ENCODE assay signal across 8 cellular contexts in the genomic region with DNA sequence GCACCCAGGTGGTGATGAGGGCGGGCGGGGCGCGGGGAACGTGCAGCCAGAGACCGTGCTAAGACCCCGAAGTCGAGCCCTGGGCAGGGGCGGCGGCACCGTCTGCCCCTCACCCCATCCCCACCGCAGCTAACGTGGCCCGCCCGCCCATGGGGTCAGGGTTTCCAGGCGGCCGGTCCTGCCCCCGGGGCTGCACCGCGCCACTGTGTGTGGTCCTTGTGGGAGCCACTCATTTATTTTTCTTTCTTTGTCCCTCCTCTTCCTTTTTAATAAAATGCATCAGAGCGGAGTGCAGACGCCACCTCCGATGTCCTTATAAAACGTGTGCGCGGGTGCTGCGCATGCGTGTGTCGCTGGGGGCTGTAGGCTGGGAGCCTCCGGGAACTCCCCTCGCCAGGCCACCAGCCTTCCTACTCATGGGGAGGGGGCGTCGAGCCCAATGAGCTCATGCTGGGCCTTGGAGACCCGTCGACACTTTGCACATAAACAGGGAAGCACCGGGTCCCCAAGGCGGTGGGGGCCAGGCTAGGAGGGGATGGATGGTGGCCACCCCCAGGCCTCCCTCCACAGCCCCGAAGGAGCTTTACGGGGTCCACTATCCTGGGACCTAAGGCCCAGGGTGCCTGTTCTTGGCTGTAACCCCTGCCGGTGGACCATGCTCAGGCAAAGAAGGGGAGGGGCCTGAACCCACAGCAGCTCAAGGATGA. TPM values are rescaled to one million over a fixed set of nuclear protein-coding genes. Genes with fewer than 3 reads are reported as not detected.
A peak's percentile ranks its signal among the peaks of the same experiment; 100 is the strongest.
DNase-seq lines count a peak whose midpoint lies in the region; ATAC-seq and FAIRE-seq lines count a peak whose summit lies in the region.

No MANE protein-coding gene starts in this region.

- no CpG with 5 or more reads among the region's 40 CpGs for WGBS in trophoblast cell (ENCODE audit: extremely low coverage, insufficient coverage, insufficient read length)

- H3K4me3 ChIP-seq in CD4-positive, alpha-beta memory T cell (ENCODE audit: low read length in 2 of 2): peak overlapping the region in 1 of 2 donors; percentile 31
- no peak overlapping the region for H3K4me3 ChIP-seq in trophoblast cell (ENCODE audit: low read depth, low read length)

- intact Hi-C loops in CD4-positive, alpha-beta memory T cell (cut with micrococcal nuclease): loop anchor here (1.0 to 5.0 kb wide), 2 partner anchors 101 to 126 kb away; no protein-coding TSS in a partner anchor
- intact Hi-C loops in Right ventricle myocardium superior (cut with DNase I): no loop called here

- no peak overlapping the region for H2BK12ac ChIP-seq in trophoblast cell (ENCODE audit: low read length)

- H3K4me1 ChIP-seq in CD4-positive, alpha-beta memory T cell (ENCODE audit: insufficient read depth, low read length): peaks cover 54% of the 10 kb centered on the region
- H3K4me1 ChIP-seq in trophoblast cell (ENCODE audit: control insufficient read depth in 1 of 2, insufficient read depth in 2 of 2, low read length in 2 of 2): peaks cover 29 to 36% of the 10 kb centered on the region in 2 experiments

- no peak for FAIRE-seq in urothelium cell line (lab: Jason Lieb, UNC)

- H3K36me3 Mint-ChIP-seq in CD4-positive, alpha-beta memory T cell: no peaks in the 10 kb centered on the region
- H3K36me3 Mint-ChIP-seq in activated CD8-positive, alpha-beta memory T cell treated with anti-CD3 and anti-CD28 coated beads, Interleukin-2, amount 10 ng/mL, durations not matched to agents 7 days and 5 days: no peaks in the 10 kb centered on the region

- no peak overlapping the region for H2AK5ac ChIP-seq in trophoblast cell (ENCODE audit: low read length)

- H3K9ac ChIP-seq in trophoblast cell (ENCODE audit: low read length): no peak overlapping the region

- H3K27ac ChIP-seq in CD4-positive, alpha-beta memory T cell (ENCODE audit: low read depth, low read length): peak overlapping the region; percentile 40
- H3K27ac ChIP-seq in trophoblast cell (ENCODE audit: low read depth, low read length): peak overlapping the region; percentile 30

- peak overlapping the region; percentile 57 for H3K4me2 ChIP-seq in trophoblast cell (ENCODE audit: low read length)

- H2AFZ ChIP-seq in trophoblast cell (ENCODE audit: insufficient read depth, low read length, poor library complexity): no peak overlapping the region

- peaks cover 19% of the 10 kb centered on the region for H3K79me1 ChIP-seq in trophoblast cell (ENCODE audit: low read length)

- no peak overlapping the region for H3K14ac ChIP-seq in trophoblast cell (ENCODE audit: low read length)

- CTCF ChIA-PET in CD4-positive, alpha-beta memory T cell (lab: Charles Lee; ENCODE audit: partially characterized antibody): interaction anchor here (1.6 kb wide), 1 partner anchor 126 kb away, joined by 6 read pairs; no protein-coding TSS in a partner anchor
- CTCF ChIA-PET in activated CD8-positive, alpha-beta memory T cell treated with anti-CD3 and anti-CD28 coated beads, Interleukin-2, amount 10 ng/mL, durations not matched to agents 7 days and 5 days (lab: Charles Lee): no interaction called here

- no peak overlapping the region for H3K23ac ChIP-seq in trophoblast cell (ENCODE audit: low read length)

- H3K27ac Mint-ChIP-seq in CD4-positive, alpha-beta memory T cell: peak overlapping the region; percentile 61 to 95 (median 78)
- H3K27ac Mint-ChIP-seq in activated CD8-positive, alpha-beta memory T cell treated with anti-CD3 and anti-CD28 coated beads, Interleukin-2, amount 10 ng/mL, durations not matched to agents 7 days and 5 days: no peak overlapping the region

- H4K8ac ChIP-seq in trophoblast cell (ENCODE audit: low read depth, low read length): peak overlapping the region; percentile 79

- peak in 3 of 5 donors; percentile 23 to 45 (median 30) for DNase-seq in CD4-positive, alpha-beta memory T cell
- DNase-seq in activated CD8-positive, alpha-beta memory T cell treated with anti-CD3 and anti-CD28 coated beads, Interleukin-2, amount 10 ng/mL, durations not matched to agents 7 days and 5 days: peak; percentile 38
- peak; percentile 87 for DNase-seq in Right ventricle myocardium superior
- no peak for DNase-seq in trophoblast cell
- DNase-seq in urothelium cell line (ENCODE audit: low spot score): no peak
- no peak for DNase-seq in GM19238 (ENCODE audit: insufficient read length, low spot score)
- no peak for DNase-seq in NCI-H1930 (lab: John Stamatoyannopoulos, UW)

- H3K27me3 ChIP-seq in CD4-positive, alpha-beta memory T cell (ENCODE audit: insufficient read depth, low read length): no peaks in the 10 kb centered on the region
- no peaks in the 10 kb centered on the region for H3K27me3 ChIP-seq in trophoblast cell (ENCODE audit: insufficient read depth, low read length)

- ATAC-seq in activated CD8-positive, alpha-beta memory T cell treated with anti-CD3 and anti-CD28 coated beads, Interleukin-2, amount 10 ng/mL, durations not matched to agents 7 days and 5 days: no peak
- ATAC-seq in Right ventricle myocardium superior (ENCODE audit: poor library complexity) (peak; percentile 86), GM21447 (IDR thresholded peaks at IDR 0.05; ENCODE audit: unreplicated experiment) (no peak)

- H3K4me1 Mint-ChIP-seq in CD4-positive, alpha-beta memory T cell: peaks cover 14 to 56% (median 34%) of the 10 kb centered on the region in 4 donors
- H3K4me1 Mint-ChIP-seq in activated CD8-positive, alpha-beta memory T cell treated with anti-CD3 and anti-CD28 coated beads, Interleukin-2, amount 10 ng/mL, durations not matched to agents 7 days and 5 days: peaks cover 10% of the 10 kb centered on the region

- no peaks in the 10 kb centered on the region for H3K27me3 Mint-ChIP-seq in CD4-positive, alpha-beta memory T cell
- no peaks in the 10 kb centered on the region for H3K27me3 Mint-ChIP-seq in activated CD8-positive, alpha-beta memory T cell treated with anti-CD3 and anti-CD28 coated beads, Interleukin-2, amount 10 ng/mL, durations not matched to agents 7 days and 5 days

- no peaks in the 10 kb centered on the region for H3K36me3 ChIP-seq in CD4-positive, alpha-beta memory T cell (ENCODE audit: insufficient read depth, low read length)
- H3K36me3 ChIP-seq in trophoblast cell (ENCODE audit: control insufficient read depth in 1 of 2, insufficient read depth in 2 of 2, low read length in 2 of 2): no peaks in the 10 kb centered on the region

- POLR2A ChIA-PET in CD4-positive, alpha-beta memory T cell (lab: Charles Lee; ENCODE audit: partially characterized antibody): interaction anchor here (0.5 to 5.6 kb wide), 8 partner anchors 9 to 949 kb away, joined by 3 to 49 read pairs (median 5); no protein-coding TSS in a partner anchor

- H4K12ac ChIP-seq in trophoblast cell (ENCODE audit: low read depth, low read length): no peak overlapping the region

- H3K4me3 Mint-ChIP-seq in CD4-positive, alpha-beta memory T cell: peak overlapping the region; percentile 23 to 71 (median 58)
- no peak overlapping the region for H3K4me3 Mint-ChIP-seq in activated CD8-positive, alpha-beta memory T cell treated with anti-CD3 and anti-CD28 coated beads, Interleukin-2, amount 10 ng/mL, durations not matched to agents 7 days and 5 days

- H2BK120ac ChIP-seq in trophoblast cell (ENCODE audit: insufficient read depth, low read length, poor library complexity): peak overlapping the region; percentile 34

- no peak overlapping the region for H2BK5ac ChIP-seq in trophoblast cell (ENCODE audit: low read depth, low read length, poor library complexity)

- H3K4ac ChIP-seq in trophoblast cell (ENCODE audit: low read depth, low read length): no peak overlapping the region

- H3K18ac ChIP-seq in trophoblast cell (ENCODE audit: low read length): no peak overlapping the region

- peaks cover 1% of the 10 kb centered on the region for H3K79me2 ChIP-seq in trophoblast cell (ENCODE audit: control insufficient read depth, insufficient read depth, low read length, poor library complexity)

- no peaks in the 10 kb centered on the region for H3K9me3 ChIP-seq in CD4-positive, alpha-beta memory T cell (ENCODE audit: control insufficient read depth in 1 of 2, low read length in 2 of 2)
- H3K9me3 ChIP-seq in trophoblast cell (ENCODE audit: insufficient read depth, low read depth, low read length): no peaks in the 10 kb centered on the region

- peaks cover 0 to 2% (median 0%) of the 10 kb centered on the region in 8 donors for H3K9me3 Mint-ChIP-seq in CD4-positive, alpha-beta memory T cell
- H3K9me3 Mint-ChIP-seq in activated CD8-positive, alpha-beta memory T cell treated with anti-CD3 and anti-CD28 coated beads, Interleukin-2, amount 10 ng/mL, durations not matched to agents 7 days and 5 days (ENCODE audit: low read depth): no peaks in the 10 kb centered on the region

- peak overlapping the region; percentile 78 for H4K91ac ChIP-seq in trophoblast cell (ENCODE audit: low read depth, low read length)

RNA-seq across cellular contexts. Expression of a gene that starts 59.9 kb away (rescaled TPM):
- under 1 TPM; 0.08 to 0.15 TPM for total RNA-seq in CD4-positive, alpha-beta memory T cell
- under 1 TPM in 1 of 2 donors, not detected in 1; 0.08 TPM for polyA plus RNA-seq in CD4-positive, alpha-beta memory T cell
- total RNA-seq in activated CD8-positive, alpha-beta memory T cell treated with anti-CD3 and anti-CD28 coated beads, Interleukin-2, amount 10 ng/mL, durations not matched to agents 7 days and 5 days: under 1 TPM; 0.30 to 0.50 TPM
- 0.59 TPM for total RNA-seq in Right ventricle myocardium superior
- polyA plus RNA-seq in trophoblast cell (2013): 5.1 and 5.7 TPM in 2 replicates

Comparison
In these comparisons a context has a peak if more than half of its experiments do, and no peak if none do; other contexts are left out.
1. DNase-seq: peak in CD4-positive, alpha-beta memory T cell (3 of 5), activated CD8-positive, alpha-beta memory T cell treated with anti-CD3 and anti-CD28 coated beads, Interleukin-2, amount 10 ng/mL, durations not matched to agents 7 days and 5 days (single experiment) and Right ventricle myocardium superior (single experiment); none in trophoblast cell (0 of 2), urothelium cell line (single experiment), GM19238 (single experiment) and NCI-H1930 (0 of 2).